ENCODE assay signal across 15 cellular contexts in genomic region chr12:78403136-78403535, GRCh38.
DNase-seq lines count a peak whose midpoint lies in the region; ATAC-seq, FAIRE-seq and TF ChIP-seq lines count a peak whose summit lies in the region.
"Had no signal": no experiment of that assay in that cellular context is flagged by ENCODE, and none has a peak within 500 bp of the region (broad histone marks: within the 10 kb centered on the region; RNA-seq: fewer than 3 reads in every experiment).

No MANE protein-coding gene starts in this region.

- no peak for ATAC-seq in HG03025 (IDR thresholded peaks at IDR 0.05; ENCODE audit: low FRiP score, unreplicated experiment)
- ATAC-seq: GM12878, mucosa of descending colon had no signal

- intact Hi-C loops in adrenal gland (cut with DNase I), result no loop called here

- no peaks in the 10 kb centered on the region for H3K9me3 Mint-ChIP-seq in astrocyte (ENCODE audit: unreplicated experiment)
- H3K9me3 Mint-ChIP-seq in activated CD4-positive, alpha-beta memory T cell treated with anti-CD3 and anti-CD28 coated beads, Interleukin-2, amount 10 ng/mL, durations not matched to agents 7 days and 5 days, result no peaks in the 10 kb centered on the region

- CTCF ChIA-PET in activated CD4-positive, alpha-beta memory T cell treated with anti-CD3 and anti-CD28 coated beads, Interleukin-2, amount 10 ng/mL, durations not matched to agents 7 days and 5 days (lab: Charles Lee), result no interaction called here

- peaks cover 29% of the 10 kb centered on the region for H3K4me1 ChIP-seq in BE2C
- H3K4me1 ChIP-seq in astrocyte (ENCODE audit: insufficient read depth, low read length), result peaks cover 8% of the 10 kb centered on the region
- H3K4me1 ChIP-seq in adrenal gland (replicated peaks in 1 of 2), result no peaks in the 10 kb centered on the region
- H3K4me1 ChIP-seq: Peyer's patch had no signal

- peak overlapping the region; percentile 7 for H3K4me3 Mint-ChIP-seq in astrocyte (ENCODE audit: unreplicated experiment)
- no peak overlapping the region for H3K4me3 Mint-ChIP-seq in activated CD4-positive, alpha-beta memory T cell treated with anti-CD3 and anti-CD28 coated beads, Interleukin-2, amount 10 ng/mL, durations not matched to agents 7 days and 5 days
- H3K4me3 Mint-ChIP-seq: CD4-positive, alpha-beta memory T cell had no signal

- peak overlapping the region; percentile 49 for H3K27ac Mint-ChIP-seq in astrocyte (ENCODE audit: unreplicated experiment)
- H3K27ac Mint-ChIP-seq in activated CD4-positive, alpha-beta memory T cell treated with anti-CD3 and anti-CD28 coated beads, Interleukin-2, amount 10 ng/mL, durations not matched to agents 7 days and 5 days, result no peak overlapping the region
- H3K27ac Mint-ChIP-seq: CD4-positive, alpha-beta memory T cell had no signal

- H3K9me3 ChIP-seq in BE2C (no peaks in the 10 kb centered on the region), astrocyte (ENCODE audit: insufficient read depth, low read depth, low read length) (no peaks in the 10 kb centered on the region), adrenal gland (replicated peaks in 1 of 3) (no peaks in the 10 kb centered on the region)
- H3K9me3 ChIP-seq: mucosa of descending colon, Peyer's patch had no signal

- peak; percentile 51 for DNase-seq in BE2C
- peak; percentile 95 for DNase-seq in LHCN-M2 (ENCODE audit: low read depth)
- peak; percentile 94 for DNase-seq in astrocyte (ENCODE audit: low read depth)
- DNase-seq in kidney glomerular epithelial cell (lab: John Stamatoyannopoulos, UW), result peak; percentile 94
- DNase-seq in adrenal gland, result no peak
- no peak for DNase-seq in activated CD4-positive, alpha-beta memory T cell treated with anti-CD3 and anti-CD28 coated beads, Interleukin-2, amount 10 ng/mL, durations not matched to agents 7 days and 5 days
- DNase-seq in NOMO-1 treated with dmso at 0.1 percent for 144 hours (lab: John Stamatoyannopoulos, UW; ENCODE audit: unreplicated experiment), result no peak
- DNase-seq: CD4-positive, alpha-beta memory T cell; hypothalamus; mucosa of descending colon; NCI-H1436 treated with DMSO at 0.1 percent for 48 hours; Peyer's patch had no signal

- H3K79me2 ChIP-seq in astrocyte (ENCODE audit: insufficient read depth, low read length), result no peaks in the 10 kb centered on the region

- H3K4me1 Mint-ChIP-seq in astrocyte (ENCODE audit: low read depth, unreplicated experiment), result peaks cover 23% of the 10 kb centered on the region
- H3K4me1 Mint-ChIP-seq in activated CD4-positive, alpha-beta memory T cell treated with anti-CD3 and anti-CD28 coated beads, Interleukin-2, amount 10 ng/mL, durations not matched to agents 7 days and 5 days, result no peaks in the 10 kb centered on the region
- H3K4me1 Mint-ChIP-seq: CD4-positive, alpha-beta memory T cell had no signal

- TF ChIP-seq CTCF in BE2C (IDR thresholded peaks at IDR 0.05; ENCODE audit: low read depth, low read length), result no peak
- no peak for TF ChIP-seq CTCF in astrocyte (IDR thresholded peaks at IDR 0.05; ENCODE audit: insufficient read depth, low read depth, low read length)
- no peak for TF ChIP-seq CTCF in adrenal gland (IDR thresholded peaks at IDR 0.05)

- POLR2A ChIA-PET in activated CD4-positive, alpha-beta memory T cell treated with anti-CD3 and anti-CD28 coated beads, Interleukin-2, amount 10 ng/mL, durations not matched to agents 7 days and 5 days (lab: Charles Lee), result no interaction called here

- H2AFZ ChIP-seq in astrocyte (ENCODE audit: low read depth, low read length), result no peak overlapping the region

- H3K9ac ChIP-seq in astrocyte (ENCODE audit: low read length), result no peak overlapping the region

- H3K36me3 Mint-ChIP-seq in astrocyte (ENCODE audit: low read depth, unreplicated experiment), result no peaks in the 10 kb centered on the region
- no peaks in the 10 kb centered on the region for H3K36me3 Mint-ChIP-seq in activated CD4-positive, alpha-beta memory T cell treated with anti-CD3 and anti-CD28 coated beads, Interleukin-2, amount 10 ng/mL, durations not matched to agents 7 days and 5 days (ENCODE audit: low read depth)
- H3K36me3 Mint-ChIP-seq: CD4-positive, alpha-beta memory T cell had no signal

- H3K27me3 ChIP-seq in BE2C (no peaks in the 10 kb centered on the region), astrocyte (ENCODE audit: insufficient read depth, low read length) (no peaks in the 10 kb centered on the region), adrenal gland (no peaks in the 10 kb centered on the region)
- H3K27me3 ChIP-seq: Peyer's patch had no signal

- 28 to 63% (median 51%) methylated on average over 1 of the region's 1 CpG for WGBS in adrenal gland, 4 donors

- peak; percentile 97 for FAIRE-seq in astrocyte (lab: Jason Lieb, UNC)
- FAIRE-seq: GM12878 had no signal

- no peak for TF ChIP-seq POLR2A in adrenal gland (IDR thresholded peaks at IDR 0.05)

- no peaks in the 10 kb centered on the region for H3K27me3 Mint-ChIP-seq in astrocyte (ENCODE audit: low read depth, unreplicated experiment)
- no peaks in the 10 kb centered on the region for H3K27me3 Mint-ChIP-seq in activated CD4-positive, alpha-beta memory T cell treated with anti-CD3 and anti-CD28 coated beads, Interleukin-2, amount 10 ng/mL, durations not matched to agents 7 days and 5 days
- H3K27me3 Mint-ChIP-seq: CD4-positive, alpha-beta memory T cell had no signal

- H3K4me2 ChIP-seq in astrocyte (ENCODE audit: low read length), result peak overlapping the region; percentile 65

- H4K20me1 ChIP-seq in astrocyte (ENCODE audit: insufficient read depth, low read length), result no peaks in the 10 kb centered on the region

- H3K36me3 ChIP-seq in BE2C (no peaks in the 10 kb centered on the region), astrocyte (ENCODE audit: insufficient read depth, low read length) (no peaks in the 10 kb centered on the region), adrenal gland (replicated peaks in 1 of 2) (no peaks in the 10 kb centered on the region)
- H3K36me3 ChIP-seq: Peyer's patch had no signal

- H3K27ac ChIP-seq in astrocyte (ENCODE audit: low read depth, low read length) (no peak overlapping the region), adrenal gland (no peak overlapping the region)
- H3K27ac ChIP-seq: coronary artery, Peyer's patch had no signal

- H3K4me3 ChIP-seq in BE2C (ENCODE audit: low read depth, low read length) (peak overlapping the region; percentile 41), astrocyte (ENCODE audit: insufficient read depth, low read depth, low read length) (no peak overlapping the region), adrenal gland (no peak overlapping the region)
- H3K4me3 ChIP-seq: coronary artery, GM12878, mucosa of descending colon, Peyer's patch had no signal

Comparison
In these comparisons a context has a peak if more than half of its experiments do, and no peak if none do; other contexts are left out.
1. DNase-seq: peak in BE2C (single experiment), LHCN-M2 (single experiment), astrocyte (single experiment) and kidney glomerular epithelial cell (single experiment); none in adrenal gland (0 of 7), activated CD4-positive, alpha-beta memory T cell treated with anti-CD3 and anti-CD28 coated beads, Interleukin-2, amount 10 ng/mL, durations not matched to agents 7 days and 5 days (single experiment) and NOMO-1 treated with dmso at 0.1 percent for 144 hours (single experiment).